16 cellular contexts compared by ENCODE assay signal in the genomic region with DNA sequence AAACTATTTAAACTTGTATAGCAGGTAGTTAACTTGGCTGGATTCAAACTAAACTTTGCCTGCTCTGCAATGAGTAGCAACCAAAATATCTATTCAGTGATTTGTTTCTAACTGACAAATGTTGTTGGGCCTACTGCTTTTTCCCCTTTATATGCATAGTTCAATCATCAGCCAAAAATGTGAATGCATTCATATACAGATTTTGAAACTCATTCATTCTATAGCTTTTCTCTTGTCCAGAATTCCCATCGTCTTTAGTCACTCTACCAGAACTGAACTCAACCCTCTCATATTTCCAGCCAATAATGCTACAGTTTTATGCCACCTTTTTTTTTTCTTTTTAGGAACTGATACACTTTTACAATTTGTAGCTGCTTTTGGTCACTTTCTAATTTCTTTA.
DNase-seq lines count a peak whose midpoint lies in the region; ATAC-seq, FAIRE-seq and TF ChIP-seq lines count a peak whose summit lies in the region.
"Had no signal": no experiment of that assay in that cellular context is flagged by ENCODE, and none has a peak within 500 bp of the region (broad histone marks: within the 10 kb centered on the region; RNA-seq: fewer than 3 reads in every experiment).

No MANE protein-coding gene starts in this region.

- DNase-seq in GM23338 (ENCODE audit: low spot score) (no peak), PC-3 (peak; percentile 41), foreskin fibroblast (peak; percentile 7 to 35), RCC 7860 (ENCODE audit: low spot score) (no peak), DMS79 (lab: John Stamatoyannopoulos, UW) (no peak)
- DNase-seq in activated naive CD4-positive, alpha-beta T cell treated with anti-CD3 and anti-CD28 coated beads, Interleukin-2, amount 10 ng/mL, durations not matched to agents 7 days and 5 days: no peak
- DNase-seq: CD8-positive, alpha-beta T cell; DMS53; KG1 had no signal

- H3K27ac ChIP-seq in GM23338 (ENCODE audit: low read depth) (no peak overlapping the region), PC-3 (ENCODE audit: low read length) (no peak overlapping the region)
- H3K27ac ChIP-seq: A549 had no signal

- H4K20me1 ChIP-seq in GM23338 (replicated peaks; ENCODE audit: insufficient read depth) (no peaks in the 10 kb centered on the region), PC-3 (ENCODE audit: low read length) (no peaks in the 10 kb centered on the region)

- POLR2A ChIA-PET in PC-3 (lab: Charles Lee; ENCODE audit: unreplicated experiment): interaction anchor here (0.6 kb wide), 1 partner anchor 133 kb away, joined by 6 read pairs; no protein-coding TSS in a partner anchor

- H3F3A ChIP-seq in GM23338 (replicated peaks; ENCODE audit: low read depth) (no peaks in the 10 kb centered on the region), PC-3 (ENCODE audit: low read length, unreplicated experiment) (no peaks in the 10 kb centered on the region)

- H3K79me2 ChIP-seq in GM23338 (replicated peaks; ENCODE audit: insufficient read depth) (no peaks in the 10 kb centered on the region), PC-3 (ENCODE audit: low read length) (no peaks in the 10 kb centered on the region)

- no peak overlapping the region for H2AFZ ChIP-seq in GM23338
- no peak overlapping the region for H2AFZ ChIP-seq in PC-3 (ENCODE audit: low read length)

- H3K4me2 ChIP-seq in GM23338 (no peak overlapping the region), PC-3 (ENCODE audit: low read length) (peak overlapping the region; percentile 45)
- H3K4me2 ChIP-seq: A549 had no signal

- H3K4me1 ChIP-seq in GM23338 (ENCODE audit: insufficient read depth): peaks cover 7% of the 10 kb centered on the region; the same call in 1 of the 2 replicates
- H3K4me1 ChIP-seq in PC-3 (ENCODE audit: insufficient read depth, low read length): peaks cover 19% of the 10 kb centered on the region
- H3K4me1 ChIP-seq: A549 had no signal

- H3K36me3 ChIP-seq in GM23338 (ENCODE audit: insufficient read depth) (no peaks in the 10 kb centered on the region), PC-3 (ENCODE audit: low read depth, low read length) (no peaks in the 10 kb centered on the region)

- H3K9me3 Mint-ChIP-seq in GM23338: no peaks in the 10 kb centered on the region
- H3K9me3 Mint-ChIP-seq in activated naive CD4-positive, alpha-beta T cell treated with anti-CD3 and anti-CD28 coated beads, Interleukin-2, amount 10 ng/mL, durations not matched to agents 7 days and 5 days: peaks cover 7% of the 10 kb centered on the region

- no peak for FAIRE-seq in RCC 7860 (lab: Jason Lieb, UNC)
- FAIRE-seq: A549, G401.6, GM12891, H1 had no signal

- ATAC-seq in GM23338 (no peak), PC-3 (no peak)
- ATAC-seq: A549; CD8-positive, alpha-beta T cell; HCT116 had no signal

- CTCF ChIA-PET in PC-3 (lab: Charles Lee): no interaction called here
- CTCF ChIA-PET in activated naive CD4-positive, alpha-beta T cell treated with anti-CD3 and anti-CD28 coated beads, Interleukin-2, amount 10 ng/mL, durations not matched to agents 7 days and 5 days (lab: Charles Lee): no interaction called here

- no peak overlapping the region for H3K9ac ChIP-seq in PC-3 (ENCODE audit: low read length)

- H3K9me3 ChIP-seq in PC-3 (ENCODE audit: low read length): no peaks in the 10 kb centered on the region
- H3K9me3 ChIP-seq: A549 had no signal

- H3K27me3 ChIP-seq in GM23338 (ENCODE audit: insufficient read depth) (no peaks in the 10 kb centered on the region), PC-3 (ENCODE audit: low read length) (no peaks in the 10 kb centered on the region)

- H3K36me3 Mint-ChIP-seq in GM23338 (ENCODE audit: low read depth): no peaks in the 10 kb centered on the region
- no peaks in the 10 kb centered on the region for H3K36me3 Mint-ChIP-seq in activated naive CD4-positive, alpha-beta T cell treated with anti-CD3 and anti-CD28 coated beads, Interleukin-2, amount 10 ng/mL, durations not matched to agents 7 days and 5 days
- H3K36me3 Mint-ChIP-seq: CD14-positive monocyte; CD8-positive, alpha-beta T cell; IgD-negative memory B cell had no signal

- H3K9me2 ChIP-seq in GM23338 (ENCODE audit: insufficient read depth): no peaks in the 10 kb centered on the region
- H3K9me2 ChIP-seq in PC-3 (replicated peaks; ENCODE audit: low read length): no peaks in the 10 kb centered on the region

- no peak overlapping the region for H3K4me3 ChIP-seq in GM23338
- no peak overlapping the region for H3K4me3 ChIP-seq in PC-3 (ENCODE audit: low read length)
- H3K4me3 ChIP-seq in foreskin fibroblast (ENCODE audit: low read depth in 1 of 2, low read length in 2 of 2): no peak overlapping the region
- H3K4me3 ChIP-seq: A549 had no signal

- H3K4me3 Mint-ChIP-seq in GM23338: no peak overlapping the region
- no peak overlapping the region for H3K4me3 Mint-ChIP-seq in activated naive CD4-positive, alpha-beta T cell treated with anti-CD3 and anti-CD28 coated beads, Interleukin-2, amount 10 ng/mL, durations not matched to agents 7 days and 5 days
- H3K4me3 Mint-ChIP-seq: CD14-positive monocyte; CD8-positive, alpha-beta T cell; IgD-negative memory B cell had no signal

- no TSS peak for BruUV-seq in PC-3 (replicated peaks; lab: Mats Ljungman, UMichigan)

- H3K4me1 Mint-ChIP-seq in GM23338: peaks cover 9% of the 10 kb centered on the region; the same call in 2 of the 3 replicates
- H3K4me1 Mint-ChIP-seq in activated naive CD4-positive, alpha-beta T cell treated with anti-CD3 and anti-CD28 coated beads, Interleukin-2, amount 10 ng/mL, durations not matched to agents 7 days and 5 days: no peaks in the 10 kb centered on the region
- H3K4me1 Mint-ChIP-seq: CD14-positive monocyte, IgD-negative memory B cell had no signal

- peak overlapping the region; percentile 25; the same call in 1 of the 2 replicates for H3K27ac Mint-ChIP-seq in GM23338
- H3K27ac Mint-ChIP-seq in activated naive CD4-positive, alpha-beta T cell treated with anti-CD3 and anti-CD28 coated beads, Interleukin-2, amount 10 ng/mL, durations not matched to agents 7 days and 5 days: no peak overlapping the region
- H3K27ac Mint-ChIP-seq: CD14-positive monocyte; CD8-positive, alpha-beta T cell; IgD-negative memory B cell had no signal

- H3K27me3 Mint-ChIP-seq in GM23338 (ENCODE audit: insufficient read depth, low read depth, poor library complexity): peaks cover 1% of the 10 kb centered on the region
- H3K27me3 Mint-ChIP-seq in activated naive CD4-positive, alpha-beta T cell treated with anti-CD3 and anti-CD28 coated beads, Interleukin-2, amount 10 ng/mL, durations not matched to agents 7 days and 5 days: no peaks in the 10 kb centered on the region
- H3K27me3 Mint-ChIP-seq: IgD-negative memory B cell had no signal

- intact Hi-C loops in PC-3 (cut with micrococcal nuclease): no loop called here

- TF ChIP-seq CTCF in GM23338 (conservative IDR thresholded peaks at IDR 0.05; ENCODE audit: low read depth in 2 of 2) (no peak), PC-3 (conservative IDR thresholded peaks at IDR 0.05; ENCODE audit: low read depth, low read length) (no peak), foreskin fibroblast (IDR thresholded peaks at IDR 0.05; ENCODE audit: low read depth, low read length) (no peak)

TF ChIP-seq in GM23338, 12 proteins besides CTCF, POLR2A, EP300 and RAD21 (continues in another document):
- no peak for TF ChIP-seq NANOG (IDR thresholded peaks at IDR 0.05; ENCODE audit: borderline replicate concordance)
- no peak for TF ChIP-seq EZH2phosphoT487 (IDR thresholded peaks at IDR 0.05; ENCODE audit: unreplicated experiment)
- TF ChIP-seq ZNF114 (CRISPR knock-in tag; IDR thresholded peaks at IDR 0.05): no peak
- TF ChIP-seq POLR2AphosphoS5 (IDR thresholded peaks at IDR 0.05; ENCODE audit: low read depth): no peak
- TF ChIP-seq JUNB (IDR thresholded peaks at IDR 0.05; ENCODE audit: unreplicated experiment): no peak
- TF ChIP-seq, protein P1, sequence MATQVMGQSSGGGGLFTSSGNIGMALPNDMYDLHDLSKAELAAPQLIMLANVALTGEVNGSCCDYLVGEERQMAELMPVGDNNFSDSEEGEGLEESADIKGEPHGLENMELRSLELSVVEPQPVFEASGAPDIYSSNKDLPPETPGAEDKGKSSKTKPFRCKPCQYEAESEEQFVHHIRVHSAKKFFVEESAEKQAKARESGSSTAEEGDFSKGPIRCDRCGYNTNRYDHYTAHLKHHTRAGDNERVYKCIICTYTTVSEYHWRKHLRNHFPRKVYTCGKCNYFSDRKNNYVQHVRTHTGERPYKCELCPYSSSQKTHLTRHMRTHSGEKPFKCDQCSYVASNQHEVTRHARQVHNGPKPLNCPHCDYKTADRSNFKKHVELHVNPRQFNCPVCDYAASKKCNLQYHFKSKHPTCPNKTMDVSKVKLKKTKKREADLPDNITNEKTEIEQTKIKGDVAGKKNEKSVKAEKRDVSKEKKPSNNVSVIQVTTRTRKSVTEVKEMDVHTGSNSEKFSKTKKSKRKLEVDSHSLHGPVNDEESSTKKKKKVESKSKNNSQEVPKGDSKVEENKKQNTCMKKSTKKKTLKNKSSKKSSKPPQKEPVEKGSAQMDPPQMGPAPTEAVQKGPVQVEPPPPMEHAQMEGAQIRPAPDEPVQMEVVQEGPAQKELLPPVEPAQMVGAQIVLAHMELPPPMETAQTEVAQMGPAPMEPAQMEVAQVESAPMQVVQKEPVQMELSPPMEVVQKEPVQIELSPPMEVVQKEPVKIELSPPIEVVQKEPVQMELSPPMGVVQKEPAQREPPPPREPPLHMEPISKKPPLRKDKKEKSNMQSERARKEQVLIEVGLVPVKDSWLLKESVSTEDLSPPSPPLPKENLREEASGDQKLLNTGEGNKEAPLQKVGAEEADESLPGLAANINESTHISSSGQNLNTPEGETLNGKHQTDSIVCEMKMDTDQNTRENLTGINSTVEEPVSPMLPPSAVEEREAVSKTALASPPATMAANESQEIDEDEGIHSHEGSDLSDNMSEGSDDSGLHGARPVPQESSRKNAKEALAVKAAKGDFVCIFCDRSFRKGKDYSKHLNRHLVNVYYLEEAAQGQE (IDR thresholded peaks at IDR 0.05; ENCODE audit: unreplicated experiment): no peak
- TF ChIP-seq ZNF331 (CRISPR knock-in tag; IDR thresholded peaks at IDR 0.05; ENCODE audit: low read depth): no peak

Comparison
In these comparisons a context has a peak if more than half of its experiments do, and no peak if none do; other contexts are left out.
1. DNase-seq: peak in PC-3 (single experiment) and foreskin fibroblast (2 of 2); none in GM23338 (single experiment), activated naive CD4-positive, alpha-beta T cell treated with anti-CD3 and anti-CD28 coated beads, Interleukin-2, amount 10 ng/mL, durations not matched to agents 7 days and 5 days (single experiment), RCC 7860 (single experiment) and DMS79 (single experiment).